Comparison of ENCODE assay signal across 20 cellular contexts in the genomic region with DNA sequence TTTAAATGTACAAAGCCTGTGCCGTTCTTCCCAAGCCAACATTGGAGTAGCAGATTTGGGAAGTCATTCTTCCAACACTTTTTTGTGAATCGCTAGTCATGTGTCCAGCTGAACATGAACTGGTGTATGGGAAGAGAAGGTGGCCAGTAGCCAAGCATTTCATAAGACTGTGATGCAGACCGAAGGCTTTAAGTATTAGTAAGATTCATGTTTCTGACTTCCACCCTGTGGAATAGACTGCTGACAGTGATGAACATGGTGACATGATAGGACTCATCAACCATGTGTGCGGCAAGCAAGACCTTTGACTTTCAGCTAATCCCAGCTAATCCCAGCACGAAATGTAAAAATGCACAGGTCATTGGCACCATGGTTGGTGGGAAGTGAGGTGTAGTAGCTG. TPM values are rescaled to one million over a fixed set of nuclear protein-coding genes. Genes with fewer than 3 reads are reported as not detected.
DNase-seq lines count a peak whose midpoint lies in the region; FAIRE-seq and TF ChIP-seq lines count a peak whose summit lies in the region.
"Had no signal": no experiment of that assay in that cellular context is flagged by ENCODE, and none has a peak within 500 bp of the region (broad histone marks: within the 10 kb centered on the region; RNA-seq: fewer than 3 reads in every experiment).

No MANE protein-coding gene starts in this region.

- no peak overlapping the region for H3K4me3 ChIP-seq in AG04450 (ENCODE audit: low read depth, low read length)
- H3K4me3 ChIP-seq in epithelial cell of esophagus (ENCODE audit: low read length), result no peak overlapping the region
- no peak overlapping the region for H3K4me3 ChIP-seq in keratinocyte (ENCODE audit: control insufficient read depth in 2 of 3, extremely low read depth in 1 of 3, insufficient read depth in 2 of 3, low read depth in 1 of 3, low read length in 3 of 3)
- H3K4me3 ChIP-seq in spleen, result no peak overlapping the region
- H3K4me3 ChIP-seq: stomach had no signal

- WGBS in spleen, 5 donors, result 81 to 94% (median 90%) methylated on average over 5 of the region's 5 CpGs

- peaks cover 13% of the 10 kb centered on the region; the same call in 1 of the 2 replicates for H3K36me3 Mint-ChIP-seq in HFFc6 (ENCODE audit: low read depth)

- intact Hi-C loops in spleen (cut with DNase I; ENCODE audit: low total_unique reads), result no loop called here

- TF ChIP-seq POLR2A in spleen (IDR thresholded peaks at IDR 0.05), result no peak

- H3K36me3 ChIP-seq in keratinocyte (ENCODE audit: control insufficient read depth in 2 of 2, extremely low read depth in 1 of 2, insufficient read depth in 2 of 2, low read length in 2 of 2) (no peaks in the 10 kb centered on the region), spleen (no peaks in the 10 kb centered on the region)
- H3K36me3 ChIP-seq: stomach had no signal

- in situ Hi-C loops in ACHN (cut with HindIII; ENCODE audit: low pct_ligation_motif_present, low pct_unique_long_range_greater_than_20kb, low sequenced_read_pairs), result no loop called here

- no peak overlapping the region for H3K4me3 Mint-ChIP-seq in HFFc6
- H3K4me3 Mint-ChIP-seq: central memory CD8-positive, alpha-beta T cell had no signal

- no peaks in the 10 kb centered on the region for H4K20me1 ChIP-seq in keratinocyte (ENCODE audit: control insufficient read depth, extremely low read depth, insufficient read depth, low read length)

- no peaks in the 10 kb centered on the region for H3K9me1 ChIP-seq in keratinocyte (ENCODE audit: control insufficient read depth, extremely low read depth, insufficient read depth, low read length)

- no peaks in the 10 kb centered on the region; the same call in 1 of the 2 replicates for H3K9me3 ChIP-seq in AG04450 (ENCODE audit: control insufficient read depth, insufficient read depth, low read length)
- peaks cover 2% of the 10 kb centered on the region for H3K9me3 ChIP-seq in keratinocyte (ENCODE audit: control insufficient read depth, low read depth, low read length)
- no peaks in the 10 kb centered on the region for H3K9me3 ChIP-seq in spleen
- H3K9me3 ChIP-seq: stomach had no signal

- H3K27ac ChIP-seq in AG04450 (ENCODE audit: low read depth, low read length) (peak overlapping the region; percentile 40), keratinocyte (ENCODE audit: control insufficient read depth, insufficient read depth, low read length) (no peak overlapping the region), spleen (no peak overlapping the region)
- H3K27ac ChIP-seq: stomach had no signal

- TF ChIP-seq CTCF in AG04450 (IDR thresholded peaks at IDR 0.05; ENCODE audit: low read depth, low read length) (no peak), HFFc6 (IDR thresholded peaks at IDR 0.05) (no peak), epithelial cell of esophagus (IDR thresholded peaks at IDR 0.05; ENCODE audit: insufficient read depth, low read depth, low read length, missing control alignments) (no peak), keratinocyte (optimal IDR thresholded peaks at IDR 0.05 in 1 of 3, IDR thresholded peaks at IDR 0.05 in 1 of 3, conservative IDR thresholded peaks at IDR 0.05 in 1 of 3; ENCODE audit: extremely low read depth in 1 of 3, insufficient read depth in 2 of 3, low read length in 3 of 3) (no peak), spleen (IDR thresholded peaks at IDR 0.05 in 8 of 11, conservative IDR thresholded peaks at IDR 0.05 in 3 of 11) (no peak)

- POLR2A ChIA-PET in AG04450 (lab: Yijun Ruan, JAX), result interaction anchor here (0.6 to 2.6 kb wide), 4 partner anchors 14 to 494 kb away, joined by 3 to 13 read pairs (median 7); no protein-coding TSS in a partner anchor

- no peaks in the 10 kb centered on the region for H3K27me3 ChIP-seq in AG04450 (ENCODE audit: control insufficient read depth, insufficient read depth, low read length)
- no peaks in the 10 kb centered on the region for H3K27me3 ChIP-seq in keratinocyte (ENCODE audit: control insufficient read depth, extremely low read depth, insufficient read depth, low read length)
- peaks cover 0 to 8% (median 0%) of the 10 kb centered on the region in 7 donors for H3K27me3 ChIP-seq in spleen (replicated peaks in 1 of 7)
- H3K27me3 ChIP-seq: stomach had no signal

- H3K4me2 ChIP-seq in keratinocyte (ENCODE audit: control insufficient read depth, extremely low read depth, insufficient read depth, low read depth, low read length), result no peak overlapping the region

- DNase-seq in AG04450 (ENCODE audit: low read depth, low spot score) (peak; percentile 88), HFFc6 (peak; percentile 81), epithelial cell of esophagus (ENCODE audit: low read depth) (peak; percentile 81), keratinocyte (ENCODE audit: low read depth, low spot score) (no peak), spleen (no peak), nucleus accumbens (lab: John Stamatoyannopoulos, UW) (no peak), ACHN (no peak), NCI-H446 (lab: John Stamatoyannopoulos, UW) (no peak)
- DNase-seq: AML-193; COR-L47; effector CD4-positive, alpha-beta T cell; foreskin melanocyte; KBM-7; NCI-H1105; NCI-H69; OCI-M1; retina; stomach had no signal

- dilution Hi-C loops in keratinocyte (cut with MboI; ENCODE audit: extremely low pct_ligation_motif_present, low sequenced_read_pairs), result no loop called here

- H3K9ac ChIP-seq in keratinocyte (ENCODE audit: control insufficient read depth, extremely low read depth, insufficient read depth, low read length), result no peak overlapping the region

- H3K4me1 ChIP-seq in keratinocyte (ENCODE audit: control insufficient read depth, extremely low read depth, insufficient read depth, low read length) (peaks cover 25% of the 10 kb centered on the region), spleen (no peaks in the 10 kb centered on the region)

- H3K79me2 ChIP-seq in keratinocyte (ENCODE audit: control insufficient read depth, insufficient read depth, low read length), result no peaks in the 10 kb centered on the region

- H2AFZ ChIP-seq in keratinocyte (ENCODE audit: control insufficient read depth, low read length), result no peak overlapping the region

- CTCF ChIA-PET in AG04450 (lab: Charles Lee), result no interaction called here

- no peaks in the 10 kb centered on the region; the same call in 1 of the 2 replicates for H3K27me3 Mint-ChIP-seq in HFFc6 (ENCODE audit: insufficient read depth)

- peak overlapping the region; percentile 13 for H3K27ac Mint-ChIP-seq in HFFc6

- H3K9me3 Mint-ChIP-seq in HFFc6, result no peaks in the 10 kb centered on the region
- H3K9me3 Mint-ChIP-seq: central memory CD8-positive, alpha-beta T cell had no signal

- H3K4me1 Mint-ChIP-seq in HFFc6 (ENCODE audit: low read depth), result peaks cover 56% of the 10 kb centered on the region
- H3K4me1 Mint-ChIP-seq: central memory CD8-positive, alpha-beta T cell had no signal

- FAIRE-seq in keratinocyte (lab: Jason Lieb, UNC), result peak; percentile 59
- FAIRE-seq: H1 had no signal

RNA-seq across cellular contexts. Expression of a gene that starts 48.3 kb away (rescaled TPM):
- 45.8 and 57.2 TPM in 2 replicates for polyA plus RNA-seq in AG04450 (2011; rRNA removed)
- 87.6 and 111 TPM in 2 replicates for polyA minus RNA-seq in AG04450 (2011; rRNA and poly(A)+ RNA removed)
- 10 to 100 TPM; 32.7 to 39.1 (median 36.4) TPM for total RNA-seq in HFFc6 (2021; fragmentation: NEBNext Ultra II Directional; extraction: Animal tissue kit (Norgen Biotek cat#: 25700))
- 24.5 to 37.0 TPM (median 25.3 TPM) in 3 replicates for polyA plus RNA-seq in keratinocyte
- 17.6 TPM for polyA plus RNA-seq in keratinocyte (2011; ENCODE audit: low read depth)
- polyA plus RNA-seq in keratinocyte (2011; cell fraction: cytosol; rRNA removed), result 15.4 and 18.0 TPM in 2 replicates
- polyA plus RNA-seq in keratinocyte (2011; cell fraction: nucleus; rRNA removed), result 110 and 134 TPM in 2 replicates
- 20.1 and 59.2 TPM in 2 replicates for polyA plus RNA-seq in keratinocyte (2012; ENCODE audit: low replicate concordance)
- 60.2 to 89.9 TPM (median 67.0 TPM) in 3 replicates for polyA minus RNA-seq in keratinocyte
- polyA minus RNA-seq in keratinocyte (2011; cell fraction: cytosol; rRNA and poly(A)+ RNA removed), result 49.9 TPM
- 173 and 249 TPM in 2 replicates for polyA minus RNA-seq in keratinocyte (2011; cell fraction: nucleus; rRNA and poly(A)+ RNA removed)
- total RNA-seq in spleen, result 10 to 100 TPM in 2 of 7 donors, 1 to 10 TPM in 5; 1.9 to 11.3 (median 4.3) TPM
- under 1 TPM; 0.29 to 0.93 (median 0.30) TPM for polyA plus RNA-seq in spleen

Comparison
In these comparisons a context has a peak if more than half of its experiments do, and no peak if none do; other contexts are left out.
1. DNase-seq: peak in AG04450 (single experiment), HFFc6 (single experiment) and epithelial cell of esophagus (single experiment); none in keratinocyte (single experiment), spleen (single experiment), nucleus accumbens (0 of 56), ACHN (single experiment) and NCI-H446 (0 of 2).
2. RNA of a gene that starts 48.3 kb away (polyA plus RNA-seq): 45.8 to 57.2 TPM in AG04450 and 15.4 to 134 TPM in keratinocyte; 0.29 to 0.93 TPM in spleen; every median in the first group is over 4 times any median in the second.